35 cellular contexts compared by ENCODE assay signal in the genomic region with DNA sequence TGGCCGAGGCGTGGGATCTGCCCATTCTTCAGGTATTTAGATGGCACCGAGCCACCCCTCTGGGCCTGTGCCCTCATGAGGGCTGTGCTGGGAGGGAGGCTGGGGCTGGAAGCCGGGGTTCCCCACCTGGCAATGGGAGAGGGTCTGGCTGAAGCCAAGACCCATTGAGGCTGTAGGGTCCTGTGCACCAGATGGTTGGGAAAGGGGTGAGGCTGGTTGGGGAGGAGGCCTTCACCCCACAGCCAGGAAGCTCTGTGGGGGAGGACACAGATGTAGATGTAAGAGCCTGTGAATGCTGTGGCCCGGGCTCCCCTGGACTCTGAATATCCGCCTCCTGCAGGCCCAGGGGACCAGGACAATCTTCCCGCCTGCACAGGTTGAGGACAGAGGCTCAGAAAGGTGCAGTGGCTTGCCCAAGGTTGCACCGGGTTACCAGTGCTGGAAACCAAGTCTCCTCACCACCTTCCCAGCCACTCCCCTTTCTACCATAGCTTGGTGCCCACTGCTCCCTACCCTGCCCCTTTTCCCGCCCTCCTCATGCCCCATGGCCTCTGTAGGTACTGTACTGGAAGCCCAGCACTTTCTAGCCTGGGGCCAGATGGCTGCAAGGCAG.
"Had no signal": no experiment of that assay in that cellular context is flagged by ENCODE, and none has a peak within 500 bp of the region (broad histone marks: within the 10 kb centered on the region; RNA-seq: fewer than 3 reads in every experiment).

No MANE protein-coding gene starts in this region.

- H3K36me3 ChIP-seq: adrenal gland, ascending aorta, breast epithelium, cardiac muscle cell, colonic mucosa, esophagus squamous epithelium, gastroesophageal sphincter, WERI-Rb-1 had no signal

- DNase-seq: activated B cell treated with CpG ODN at 0.5 μM for 24 hours; activated CD4-positive, alpha-beta T cell treated with anti-CD3 and anti-CD28 coated beads for 48 hours; activated CD4-positive, alpha-beta T cell treated with anti-CD3 and anti-CD28 coated beads, Interleukin-2, amount 50 U/mL, for 1 hour; activated CD4-positive, alpha-beta T cell treated with anti-CD3 and anti-CD28 coated beads, Interleukin-2, amount 50 U/mL, for 48 hours; activated CD8-positive, alpha-beta T cell treated with anti-CD3 and anti-CD28 coated beads for 36 hours; activated effector memory CD4-positive, alpha-beta T cell treated with anti-CD3 and anti-CD28 coated beads, Interleukin-2, amount 50 U/mL, for 16 hours; activated naive CD4-positive, alpha-beta T cell treated with anti-CD3 and anti-CD28 coated beads for 36 hours; activated naive CD8-positive, alpha-beta T cell treated with anti-CD3 and anti-CD28 coated beads for 36 hours; activated naive CD8-positive, alpha-beta T cell treated with anti-CD3 and anti-CD28 coated beads, Interleukin-2, amount 50 U/mL, for 24 hours; activated T-cell treated with anti-CD3 and anti-CD28 coated beads, Interleukin-2, amount 50 U/mL, for 1 hour; activated T-cell treated with anti-CD3 and anti-CD28 coated beads, Interleukin-2, amount 50 U/mL, for 48 hours; amygdala; central memory CD4-positive, alpha-beta T cell; cerebellar nuclear complex; colonic mucosa; effector memory CD4-positive, alpha-beta T cell; endodermal cell; erythroblast; esophagus squamous epithelium; foreskin melanocyte; T-helper 1 cell; T-helper 17 cell; T1000; WERI-Rb-1 had no signal

- H3K27ac ChIP-seq: adrenal gland, ascending aorta, breast epithelium, cardiac muscle cell, colonic mucosa, esophagus squamous epithelium, gastroesophageal sphincter, WERI-Rb-1 had no signal

- H3K9me3 ChIP-seq: adrenal gland, ascending aorta, breast epithelium, colonic mucosa, esophagus squamous epithelium, gastroesophageal sphincter had no signal

- H3K4me1 ChIP-seq: adrenal gland, ascending aorta, breast epithelium, colonic mucosa, esophagus squamous epithelium, gastroesophageal sphincter had no signal

- H3K27ac Mint-ChIP-seq: activated B cell treated with CpG ODN at 0.5 μM for 24 hours; activated CD8-positive, alpha-beta T cell treated with anti-CD3 and anti-CD28 coated beads for 36 hours; activated naive CD4-positive, alpha-beta T cell treated with anti-CD3 and anti-CD28 coated beads for 36 hours; activated naive CD4-positive, alpha-beta T cell treated with anti-CD3 and anti-CD28 coated beads, Interleukin-2, amount 50 U/mL, for 24 hours; activated naive CD8-positive, alpha-beta T cell treated with anti-CD3 and anti-CD28 coated beads for 36 hours; activated naive CD8-positive, alpha-beta T cell treated with anti-CD3 and anti-CD28 coated beads, Interleukin-2, amount 50 U/mL, for 24 hours; activated T-helper 1 cell treated with anti-CD3 and anti-CD28 coated beads, Interleukin-12 subunit alpha, Interleukin-12 subunit beta, Interleukin-2, Interleukin-4 antibody, amounts not matched to agents 30 ng/mL and 10 ng/mL and 1 ng/mL, durations not matched to agents 14 hours and 24 hours and 36 hours; activated T-helper 2 cell treated with anti-CD3 and anti-CD28 coated beads, Interferon-gamma antibody, Interleukin-2, Interleukin-4, amounts not matched to agents 10 μg/mL and 5 μg/mL and 100 μg/mL, durations not matched to agents 14 hours and 24 hours and 36 hours; endodermal cell; T-helper 17 cell; T-helper 2 cell treated with Interferon-gamma antibody and Interleukin-4, amounts not matched to agents 5 μg/mL and 100 μg/mL, for 36 hours had no signal

- H3K4me3 ChIP-seq: adrenal gland, ascending aorta, breast epithelium, cardiac muscle cell, colonic mucosa, esophagus squamous epithelium, gastroesophageal sphincter had no signal

- H3K9me3 Mint-ChIP-seq: activated B cell treated with CpG ODN at 0.5 μM for 24 hours; activated CD8-positive, alpha-beta T cell treated with anti-CD3 and anti-CD28 coated beads for 36 hours; activated naive CD4-positive, alpha-beta T cell treated with anti-CD3 and anti-CD28 coated beads for 36 hours; activated naive CD4-positive, alpha-beta T cell treated with anti-CD3 and anti-CD28 coated beads, Interleukin-2, amount 50 U/mL, for 24 hours; activated naive CD8-positive, alpha-beta T cell treated with anti-CD3 and anti-CD28 coated beads for 36 hours; activated naive CD8-positive, alpha-beta T cell treated with anti-CD3 and anti-CD28 coated beads, Interleukin-2, amount 50 U/mL, for 24 hours; activated T-helper 1 cell treated with anti-CD3 and anti-CD28 coated beads, Interleukin-12 subunit alpha, Interleukin-12 subunit beta, Interleukin-2, Interleukin-4 antibody, amounts not matched to agents 30 ng/mL and 10 ng/mL and 1 ng/mL, durations not matched to agents 14 hours and 24 hours and 36 hours; activated T-helper 2 cell treated with anti-CD3 and anti-CD28 coated beads, Interferon-gamma antibody, Interleukin-2, Interleukin-4, amounts not matched to agents 10 μg/mL and 5 μg/mL and 100 μg/mL, durations not matched to agents 14 hours and 24 hours and 36 hours; brain; endodermal cell; T-helper 2 cell treated with Interferon-gamma antibody and Interleukin-4, amounts not matched to agents 5 μg/mL and 100 μg/mL, for 36 hours had no signal

- H3K4me1 Mint-ChIP-seq: activated B cell treated with CpG ODN at 0.5 μM for 24 hours; activated naive CD8-positive, alpha-beta T cell treated with anti-CD3 and anti-CD28 coated beads for 36 hours; endodermal cell had no signal

- H3K4me3 Mint-ChIP-seq: activated B cell treated with CpG ODN at 0.5 μM for 24 hours; activated CD8-positive, alpha-beta T cell treated with anti-CD3 and anti-CD28 coated beads for 36 hours; activated naive CD4-positive, alpha-beta T cell treated with anti-CD3 and anti-CD28 coated beads for 36 hours; activated naive CD4-positive, alpha-beta T cell treated with anti-CD3 and anti-CD28 coated beads, Interleukin-2, amount 50 U/mL, for 24 hours; activated naive CD8-positive, alpha-beta T cell treated with anti-CD3 and anti-CD28 coated beads for 36 hours; activated naive CD8-positive, alpha-beta T cell treated with anti-CD3 and anti-CD28 coated beads, Interleukin-2, amount 50 U/mL, for 24 hours; activated T-helper 1 cell treated with anti-CD3 and anti-CD28 coated beads, Interleukin-12 subunit alpha, Interleukin-12 subunit beta, Interleukin-2, Interleukin-4 antibody, amounts not matched to agents 30 ng/mL and 10 ng/mL and 1 ng/mL, durations not matched to agents 14 hours and 24 hours and 36 hours; brain; endodermal cell; T-helper 17 cell; T-helper 2 cell treated with Interferon-gamma antibody and Interleukin-4, amounts not matched to agents 5 μg/mL and 100 μg/mL, for 36 hours had no signal

- H3K27me3 ChIP-seq: adrenal gland, ascending aorta, breast epithelium, cardiac muscle cell, colonic mucosa, esophagus squamous epithelium, gastroesophageal sphincter had no signal

- ATAC-seq: activated CD4-positive, CD25-positive, alpha-beta regulatory T cell treated with anti-CD3 and anti-CD28 coated beads, Interleukin-2, amount 50 U/mL, for 24 hours; activated CD8-positive, alpha-beta T cell treated with anti-CD3 and anti-CD28 coated beads for 36 hours; activated naive CD8-positive, alpha-beta T cell treated with anti-CD3 and anti-CD28 coated beads, Interleukin-2, amount 50 U/mL, for 24 hours; gastroesophageal sphincter; T-helper 17 cell had no signal

- H3K27me3 Mint-ChIP-seq: activated CD8-positive, alpha-beta T cell treated with anti-CD3 and anti-CD28 coated beads for 36 hours; activated naive CD4-positive, alpha-beta T cell treated with anti-CD3 and anti-CD28 coated beads, Interleukin-2, amount 50 U/mL, for 24 hours; activated naive CD8-positive, alpha-beta T cell treated with anti-CD3 and anti-CD28 coated beads for 36 hours; T-helper 17 cell had no signal

- H3K36me3 Mint-ChIP-seq: activated naive CD4-positive, alpha-beta T cell treated with anti-CD3 and anti-CD28 coated beads, Interleukin-2, amount 50 U/mL, for 24 hours; activated naive CD8-positive, alpha-beta T cell treated with anti-CD3 and anti-CD28 coated beads for 36 hours; brain had no signal
